20 cellular contexts compared by ENCODE assay signal in the genomic region with DNA sequence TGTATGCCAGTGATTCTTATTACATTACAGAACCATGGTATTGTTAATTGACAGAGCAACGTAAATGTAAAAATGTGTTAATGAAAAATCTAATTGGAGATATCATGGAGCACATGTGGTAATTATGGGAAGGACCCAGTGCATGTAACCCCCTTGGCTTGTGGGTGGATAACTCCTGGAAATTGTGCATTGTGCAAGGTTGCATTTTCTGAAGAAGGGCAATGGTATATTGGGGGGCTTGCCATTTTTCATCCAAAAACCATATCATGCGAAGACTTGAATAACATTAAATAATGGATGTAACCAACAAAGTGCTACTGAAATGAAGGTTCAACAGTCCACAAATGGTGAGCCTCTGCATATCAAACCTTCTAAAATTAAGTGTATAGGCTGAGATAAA.
"Had no signal": no experiment of that assay in that cellular context is flagged by ENCODE, and none has a peak within 500 bp of the region (broad histone marks: within the 10 kb centered on the region; RNA-seq: fewer than 3 reads in every experiment).

No MANE protein-coding gene starts in this region.

- H3K4me3 Mint-ChIP-seq: dendritic cell treated with granulocyte-macrophage colony-stimulating factor and Interleukin-4, amounts not matched to agents 40 ng/mL and 50 ng/mL, for 4 days; effector memory CD8-positive, alpha-beta T cell; naive thymus-derived CD8-positive, alpha-beta T cell; neural crest cell had no signal

- H3K36me3 ChIP-seq: esophagus muscularis mucosa, gastrocnemius medialis, ovary, right atrium auricular region, tibial artery, upper lobe of left lung, uterus had no signal

- H3K4me3 ChIP-seq: esophagus muscularis mucosa, gastrocnemius medialis, mucosa of descending colon, ovary, right atrium auricular region, tibial artery, upper lobe of left lung, uterus had no signal

- H3K27ac Mint-ChIP-seq: dendritic cell treated with granulocyte-macrophage colony-stimulating factor and Interleukin-4, amounts not matched to agents 40 ng/mL and 50 ng/mL, for 4 days; effector memory CD8-positive, alpha-beta T cell; naive thymus-derived CD8-positive, alpha-beta T cell had no signal

- H3K27ac ChIP-seq: epithelial cell of prostate, esophagus muscularis mucosa, gastrocnemius medialis, ovary, right atrium auricular region, tibial artery, upper lobe of left lung, uterus had no signal

- DNase-seq: effector memory CD8-positive, alpha-beta T cell; gastrocnemius medialis; islet precursor cell; mammary epithelial cell; mucosa of descending colon; naive thymus-derived CD8-positive, alpha-beta T cell; nucleus accumbens; ovary; small intestine; stimulated activated CD4-positive, alpha-beta T cell treated with anti-CD3 and anti-CD28 coated beads, Interleukin-2, amount 100 ng/mL, for 48 hours; stimulated activated naive CD8-positive, alpha-beta T cell treated with anti-CD3 and anti-CD28 coated beads, Interleukin-15, Interleukin-2, amounts not matched to agents 100 U/mL and 50 U/mL, for 24 hours; tibial artery; upper lobe of left lung; uterus had no signal

- FAIRE-seq: small intestine had no signal

- H3K4me1 ChIP-seq: esophagus muscularis mucosa, gastrocnemius medialis, right atrium auricular region, tibial artery, upper lobe of left lung, uterus had no signal

- H3K36me3 Mint-ChIP-seq: naive thymus-derived CD8-positive, alpha-beta T cell had no signal

- H3K27me3 ChIP-seq: esophagus muscularis mucosa, gastrocnemius medialis, ovary, right atrium auricular region, tibial artery, upper lobe of left lung, uterus had no signal

- H3K27me3 Mint-ChIP-seq: dendritic cell treated with granulocyte-macrophage colony-stimulating factor and Interleukin-4, amounts not matched to agents 40 ng/mL and 50 ng/mL, for 4 days; effector memory CD8-positive, alpha-beta T cell; naive thymus-derived CD8-positive, alpha-beta T cell had no signal

- H3K9me3 ChIP-seq: esophagus muscularis mucosa, gastrocnemius medialis, mucosa of descending colon, ovary, right atrium auricular region, tibial artery, upper lobe of left lung, uterus had no signal

- ATAC-seq: effector memory CD8-positive, alpha-beta T cell; gastrocnemius medialis; left lobe of liver; mucosa of descending colon; naive thymus-derived CD8-positive, alpha-beta T cell; stimulated activated naive CD8-positive, alpha-beta T cell treated with anti-CD3 and anti-CD28 coated beads, Interleukin-15, Interleukin-2, amounts not matched to agents 100 U/mL and 50 U/mL, for 24 hours had no signal

- H3K9me3 Mint-ChIP-seq: dendritic cell treated with granulocyte-macrophage colony-stimulating factor and Interleukin-4, amounts not matched to agents 40 ng/mL and 50 ng/mL, for 4 days; neural crest cell had no signal
